13 cellular contexts compared by ENCODE assay signal in genomic region chr4:2849267-2850140, GRCh38. TPM values are rescaled to one million over a fixed set of nuclear protein-coding genes. Genes with fewer than 3 reads are reported as not detected.
A peak's percentile ranks its signal among the peaks of the same experiment; 100 is the strongest.
DNase-seq lines count a peak whose midpoint lies in the region; ATAC-seq and TF ChIP-seq lines count a peak whose summit lies in the region.
"Had no signal": no experiment of that assay in that cellular context is flagged by ENCODE, and none has a peak within 500 bp of the region (broad histone marks: within the 10 kb centered on the region; RNA-seq: fewer than 3 reads in every experiment).

No MANE protein-coding gene starts in this region.

- DNase-seq in BE2C (no peak), HFFc6 (no peak), dedifferentiated amniotic fluid mesenchymal stem cell (ENCODE audit: extremely low spot score) (peak; percentile 20), naive B cell (no peak), NCI-H2029 treated with DMSO at 0.1 percent for 48 hours (lab: John Stamatoyannopoulos, UW) (no peak), MG63 (no peak)
- DNase-seq: KG1; NCI-H446 treated with DMSO at 0.1 percent for 48 hours; stimulated activated CD4-positive, alpha-beta T cell treated with anti-CD3 and anti-CD28 coated beads, Interleukin-2, amount 100 ng/mL, for 24 hours had no signal

- H3K27me3 Mint-ChIP-seq in HFFc6 (ENCODE audit: insufficient read depth) (no peaks in the 10 kb centered on the region; the same call in 1 of the 2 replicates), naive B cell (no peaks in the 10 kb centered on the region)

- H3K9me3 ChIP-seq in BE2C (no peaks in the 10 kb centered on the region), MG63 (no peaks in the 10 kb centered on the region)
- H3K9me3 ChIP-seq: SJSA1, thoracic aorta had no signal

- ATAC-seq in naive B cell (ENCODE audit: low read depth in 2 of 2) (no peak), HG03354 (IDR thresholded peaks at IDR 0.05; ENCODE audit: poor library complexity, severe bottlenecking, unreplicated experiment) (no peak), HG03097 (IDR thresholded peaks at IDR 0.05; ENCODE audit: low FRiP score, unreplicated experiment) (no peak)

- H3K4me3 ChIP-seq in BE2C (ENCODE audit: low read depth, low read length): no peak overlapping the region
- H3K4me3 ChIP-seq in MG63: no peak overlapping the region
- H3K4me3 ChIP-seq: SJSA1, thoracic aorta had no signal

- H3K4me1 Mint-ChIP-seq in HFFc6 (ENCODE audit: low read depth) (peaks cover 66% of the 10 kb centered on the region), naive B cell (peaks cover 59 to 94% (median 92%) of the 10 kb centered on the region in 3 donors)

- TF ChIP-seq CTCF in BE2C (IDR thresholded peaks at IDR 0.05; ENCODE audit: low read depth, low read length) (peak; percentile 30), HFFc6 (IDR thresholded peaks at IDR 0.05) (no peak)

- H3K36me3 ChIP-seq in BE2C: no peaks in the 10 kb centered on the region
- H3K36me3 ChIP-seq in MG63: peaks cover 7% of the 10 kb centered on the region
- H3K36me3 ChIP-seq: SJSA1 had no signal

- H3K27me3 ChIP-seq in BE2C (no peaks in the 10 kb centered on the region), MG63 (no peaks in the 10 kb centered on the region)
- H3K27me3 ChIP-seq: SJSA1 had no signal

- no peaks in the 10 kb centered on the region for H3K9me3 Mint-ChIP-seq in HFFc6
- no peaks in the 10 kb centered on the region for H3K9me3 Mint-ChIP-seq in naive B cell

- H3K4me3 Mint-ChIP-seq in HFFc6 (no peak overlapping the region), naive B cell (peak overlapping the region; percentile 14 to 88 (median 72))

- H3K27ac Mint-ChIP-seq in HFFc6: peak overlapping the region; percentile 54
- H3K27ac Mint-ChIP-seq in naive B cell: peak overlapping the region; percentile 34 to 97 (median 82)

- H3K36me3 Mint-ChIP-seq in HFFc6 (ENCODE audit: low read depth) (peaks cover 16% of the 10 kb centered on the region), naive B cell (peaks cover 0 to under 1% of the 10 kb centered on the region in 2 donors)

- no peaks in the 10 kb centered on the region for H3K4me1 ChIP-seq in BE2C
- H3K4me1 ChIP-seq: SJSA1 had no signal

RNA-seq across cellular contexts. Expression of gene ADD1, which starts 5.9 kb away (rescaled TPM):
- 184 TPM for polyA plus RNA-seq in BE2C (2012; ENCODE audit: insufficient read depth, insufficient read length, low read depth)
- total RNA-seq in HFFc6 (2021; fragmentation: NEBNext Ultra II Directional; extraction: Animal tissue kit (Norgen Biotek cat#: 25700)): 100 to 1,000 TPM; 276 to 332 (median 321) TPM
- polyA plus RNA-seq in naive B cell (ENCODE audit: low read depth in 6 of 6): 100 to 1,000 TPM; 325 to 440 (median 349) TPM
- total RNA-seq in MG63 (2014; rRNA removed; shearing (Covaris generic); ENCODE audit: low replicate concordance): 62.5 and 77.3 TPM in 2 replicates

RNA-seq across cellular contexts. Expression of gene SH3BP2, which starts 56.6 kb away (rescaled TPM):
- 35.4 TPM for polyA plus RNA-seq in BE2C (2012; ENCODE audit: insufficient read depth, insufficient read length, low read depth)
- total RNA-seq in HFFc6 (2021; fragmentation: NEBNext Ultra II Directional; extraction: Animal tissue kit (Norgen Biotek cat#: 25700)): 10 to 100 TPM; 17.6 to 25.4 (median 20.5) TPM
- 10 to 100 TPM; 14.3 to 91.1 (median 28.7) TPM for polyA plus RNA-seq in naive B cell (ENCODE audit: low read depth in 6 of 6)
- total RNA-seq in MG63 (2014; rRNA removed; shearing (Covaris generic); ENCODE audit: low replicate concordance): 9.0 and 9.6 TPM in 2 replicates
